Comparison of ENCODE assay signal across 8 cellular contexts in the genomic region with DNA sequence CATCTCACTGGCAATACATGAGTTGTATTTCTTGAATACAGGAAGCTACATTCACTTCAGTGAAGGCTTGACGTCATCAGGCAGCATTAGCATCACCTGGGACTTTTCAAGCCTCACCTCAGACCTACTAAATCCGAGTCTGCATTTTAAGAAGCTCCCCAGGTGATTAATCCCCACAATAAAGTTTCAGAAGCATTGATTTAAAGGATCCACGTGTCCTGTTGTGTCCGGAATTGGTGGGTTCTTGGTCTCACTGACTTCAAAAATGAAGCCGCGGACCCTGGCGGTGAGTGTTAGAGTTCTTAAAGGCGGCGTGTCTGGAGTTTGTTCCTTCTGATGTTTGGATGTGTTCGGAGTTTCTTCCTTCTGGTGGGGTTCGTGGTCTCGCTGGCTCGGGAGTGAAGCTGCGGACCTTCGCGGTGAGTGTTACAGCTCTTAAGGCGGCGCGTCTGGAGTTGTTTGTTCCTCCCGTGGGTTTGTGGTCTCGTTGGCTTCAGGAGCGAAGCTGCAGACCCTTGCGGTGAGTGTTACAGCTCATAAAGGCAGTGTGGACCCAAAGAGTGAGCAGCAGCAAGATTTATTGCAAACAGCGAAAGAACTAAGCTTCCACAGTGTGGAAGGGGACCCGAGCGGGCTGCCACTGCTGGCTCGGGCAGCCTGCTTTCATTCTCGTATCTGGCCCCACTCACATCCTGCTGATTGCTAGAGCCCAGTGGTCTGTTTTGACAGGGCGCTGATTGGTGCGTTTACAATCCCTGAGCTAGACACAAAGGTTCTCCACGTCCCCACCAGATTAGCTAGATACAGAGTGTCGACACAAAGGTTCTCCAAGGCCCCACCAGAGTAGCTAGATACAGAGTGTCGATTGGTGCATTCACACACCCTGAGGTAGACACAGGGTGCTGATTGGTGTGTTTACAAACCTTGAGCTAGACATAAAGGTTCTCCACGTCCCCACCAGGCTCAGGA.
DNase-seq lines count a peak whose midpoint lies in the region; ATAC-seq lines count a peak whose summit lies in the region.
"Not testable (repeated sequence)": the region's sequence is repeated elsewhere in the genome, so short reads cannot be mapped to it uniquely, and the experiment has no call there.

No MANE protein-coding gene starts in this region.

- peak overlapping the region; percentile 92 for H3K4me3 ChIP-seq in CD8-positive, alpha-beta memory T cell (ENCODE audit: low read length)
- peak overlapping the region; percentile 1 to 63 for H3K4me3 ChIP-seq in mucosa of rectum (ENCODE audit: low read length in 2 of 2)

- ATAC-seq in GM19351 (IDR thresholded peaks at IDR 0.05; ENCODE audit: unreplicated experiment), result peak; percentile 87
- peak; percentile 83 for ATAC-seq in HG02840 (IDR thresholded peaks at IDR 0.05; ENCODE audit: low FRiP score, unreplicated experiment)
- peak; percentile 65 for ATAC-seq in HG03571 (IDR thresholded peaks at IDR 0.05; ENCODE audit: unreplicated experiment)

- not testable (repeated sequence) for H3K9me3 ChIP-seq in CD8-positive, alpha-beta memory T cell (ENCODE audit: low read length); mucosa of rectum (ENCODE audit: control insufficient read depth in 2 of 2, low read length in 2 of 2)

- not testable (repeated sequence) for H3K9me3 Mint-ChIP-seq in CD8-positive, alpha-beta memory T cell; activated naive CD8-positive, alpha-beta T cell (ENCODE audit: low read depth)

- H3K4me3 Mint-ChIP-seq in CD8-positive, alpha-beta memory T cell, result peak overlapping the region; percentile 92 to 99 (median 95)
- peak overlapping the region; percentile 91 for H3K4me3 Mint-ChIP-seq in activated naive CD8-positive, alpha-beta T cell

- CTCF ChIA-PET in CD8-positive, alpha-beta memory T cell (lab: Charles Lee), result interaction anchor here (0.8 to 4.2 kb wide), 13 partner anchors 9 to 336 kb away, joined by 3 to 20 read pairs (median 3); no protein-coding TSS in a partner anchor

- not testable (repeated sequence) for H3K4me1 ChIP-seq in CD8-positive, alpha-beta memory T cell (ENCODE audit: insufficient read depth, low read length)
- H3K4me1 ChIP-seq in mucosa of rectum (ENCODE audit: control insufficient read depth in 2 of 2, insufficient read depth in 2 of 2, low read length in 2 of 2), result peaks cover 0 to 11% of the 10 kb centered on the region in 2 donors

- peaks cover 11 to 17% (median 15%) of the 10 kb centered on the region in 3 donors for H3K4me1 Mint-ChIP-seq in CD8-positive, alpha-beta memory T cell
- H3K4me1 Mint-ChIP-seq in activated naive CD8-positive, alpha-beta T cell (ENCODE audit: low read depth), result peaks cover 15% of the 10 kb centered on the region

- not testable (repeated sequence) for H3K36me3 ChIP-seq in CD8-positive, alpha-beta memory T cell (ENCODE audit: insufficient read depth, low read length); mucosa of rectum (ENCODE audit: control insufficient read depth in 2 of 2, insufficient read depth in 2 of 2, low read length in 2 of 2)

- peak overlapping the region in 1 of 2 donors; percentile 38 for H3K9ac ChIP-seq in mucosa of rectum (ENCODE audit: low read depth in 1 of 2, low read length in 2 of 2)

- peak; percentile 16 to 82 (median 75) for DNase-seq in CD8-positive, alpha-beta memory T cell
- DNase-seq in activated CD4-positive, alpha-beta T cell treated with anti-CD3 and anti-CD28 coated beads, Interleukin-2, amount 50 U/mL, for 1 hour, result peak; percentile 54
- DNase-seq in stimulated activated CD8-positive, alpha-beta memory T cell treated with anti-CD3 and anti-CD28 coated beads, Interleukin-15, amount 100 ng/mL, for 48 hours (ENCODE audit: low read depth in 2 of 2), result peak; percentile 29 to 32

- peak overlapping the region; percentile 64 for H3K27ac ChIP-seq in CD8-positive, alpha-beta memory T cell (ENCODE audit: low read depth, low read length)
- H3K27ac ChIP-seq in mucosa of rectum (ENCODE audit: low read depth in 2 of 2, low read length in 2 of 2), result peak overlapping the region; percentile 16 to 29

- POLR2A ChIA-PET in CD8-positive, alpha-beta memory T cell (lab: Charles Lee), result interaction anchor here (1.1 kb wide), 1 partner anchor 9 kb away, joined by 3 read pairs; no protein-coding TSS in a partner anchor

- H3K27me3 ChIP-seq in CD8-positive, alpha-beta memory T cell (ENCODE audit: insufficient read depth, low read length, poor library complexity, severe bottlenecking); mucosa of rectum (ENCODE audit: control insufficient read depth in 2 of 2, insufficient read depth in 2 of 2, low read length in 2 of 2): not testable (repeated sequence)

- H3K27me3 Mint-ChIP-seq in CD8-positive, alpha-beta memory T cell; activated naive CD8-positive, alpha-beta T cell: not testable (repeated sequence)

- peak overlapping the region; percentile 93 to 99 (median 98) for H3K27ac Mint-ChIP-seq in CD8-positive, alpha-beta memory T cell
- peak overlapping the region; percentile 89 for H3K27ac Mint-ChIP-seq in activated naive CD8-positive, alpha-beta T cell

- H3K36me3 Mint-ChIP-seq in CD8-positive, alpha-beta memory T cell; activated naive CD8-positive, alpha-beta T cell: not testable (repeated sequence)

Comparison
In these comparisons a context has a peak if more than half of its experiments do, and no peak if none do; other contexts are left out.
1. Peak in every context shown above with its lines: DNase-seq, ATAC-seq, H3K4me3 ChIP-seq and H3K27ac ChIP-seq.